8 cellular contexts compared by ENCODE assay signal in the genomic region with DNA sequence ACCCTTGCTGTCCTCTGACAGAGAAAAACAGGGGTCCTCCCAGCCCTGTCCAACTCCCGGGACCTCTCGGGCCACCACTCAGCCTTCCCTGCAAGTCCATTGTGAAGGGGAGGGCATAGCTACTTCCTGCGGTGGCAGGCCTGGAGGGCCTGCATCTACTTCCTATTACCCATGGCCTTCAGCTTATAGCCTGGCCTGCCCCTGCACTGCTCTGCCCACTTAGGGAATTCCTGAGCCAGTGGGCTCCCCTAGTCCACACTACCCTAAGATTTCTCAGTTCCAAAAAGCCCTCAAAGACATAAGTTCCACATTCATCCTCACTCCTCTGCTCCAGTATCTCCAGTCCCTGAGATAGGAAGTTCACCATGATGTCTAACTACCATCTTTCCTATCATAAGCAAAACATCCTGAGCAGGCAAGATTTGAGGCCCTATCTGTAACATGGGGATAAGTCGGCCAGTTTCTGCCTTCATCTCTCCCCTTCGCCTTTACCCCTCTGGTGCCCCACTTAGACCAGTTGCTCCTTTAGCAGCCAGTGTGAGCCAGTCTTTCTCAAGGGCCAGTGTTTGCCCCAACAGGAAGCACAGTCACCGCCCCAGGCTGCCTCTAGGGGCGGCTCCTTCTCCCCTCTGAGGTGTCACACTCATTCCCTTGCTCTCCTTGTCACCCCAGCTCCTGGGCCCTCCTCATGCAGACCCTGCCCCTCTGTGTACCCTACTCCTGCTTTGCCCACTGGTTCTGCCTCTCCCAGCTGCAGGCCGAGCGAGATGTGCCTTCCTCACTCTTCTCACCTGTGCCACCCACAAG. TPM values are rescaled to one million over a fixed set of nuclear protein-coding genes. Genes with fewer than 3 reads are reported as not detected.
DNase-seq lines count a peak whose midpoint lies in the region; ATAC-seq and TF ChIP-seq lines count a peak whose summit lies in the region.

No MANE protein-coding gene starts in this region.

- H3K4me1 ChIP-seq in OCI-LY7 (ENCODE audit: insufficient read depth, low read length, poor library complexity, severe bottlenecking) = peaks cover 91% of the 10 kb centered on the region
- peaks cover 2 to 21% (median 7%) of the 10 kb centered on the region in 4 donors for H3K4me1 ChIP-seq in liver (ENCODE audit: control insufficient read depth in 4 of 4, insufficient read depth in 4 of 4, low read length in 3 of 4)
- H3K4me1 ChIP-seq in upper lobe of left lung = peaks cover 96 to 100% (median 98%) of the 10 kb centered on the region in 4 donors

- peaks cover 71% of the 10 kb centered on the region for H3K79me2 ChIP-seq in OCI-LY7 (ENCODE audit: insufficient read depth, low read depth, low read length)

- DNase-seq in GM12865 (ENCODE audit: low read depth) (peak; percentile 50), OCI-LY7 (ENCODE audit: low spot score) (peak; percentile 70), upper lobe of left lung (peak in 1 of 2 donors; percentile 85), NCI-H2227 (lab: John Stamatoyannopoulos, UW; ENCODE audit: unreplicated experiment) (no peak), Ammon's horn (ENCODE audit: low spot score) (no peak), middle frontal gyrus (ENCODE audit: extremely low spot score, low spot score) (no peak)

- H3K27ac ChIP-seq in OCI-LY7 (ENCODE audit: low read depth, low read length, poor library complexity, severe bottlenecking) = peak overlapping the region; percentile 71
- H3K27ac ChIP-seq in adipose tissue (ENCODE audit: low read depth, low read length) = peak overlapping the region; percentile 79
- peak overlapping the region; percentile 42 to 57 for H3K27ac ChIP-seq in liver (ENCODE audit: low read depth in 1 of 2, low read length in 2 of 2)
- peak overlapping the region; percentile 86 to 99 (median 98) for H3K27ac ChIP-seq in upper lobe of left lung

- TF ChIP-seq EP300 in upper lobe of left lung (IDR thresholded peaks at IDR 0.05) = no peak

- no peak overlapping the region for H3K9ac ChIP-seq in liver (ENCODE audit: low read depth in 1 of 2, low read length in 2 of 2)

- intact Hi-C loops in OCI-LY7 (cut with micrococcal nuclease; ENCODE audit: unreplicated experiment) = loop anchor here (1.0 kb wide), 1 partner anchor 11 kb away; a partner anchor contains a TSS

- H3K4me2 ChIP-seq in OCI-LY7 (ENCODE audit: low read length) = peak overlapping the region; percentile 98

- TF ChIP-seq RAD21 in liver (IDR thresholded peaks at IDR 0.05) = no peak

- no peaks in the 10 kb centered on the region for H3K9me2 ChIP-seq in OCI-LY7 (ENCODE audit: insufficient read depth, low read length)

- H3K36me3 ChIP-seq in OCI-LY7 (ENCODE audit: insufficient read depth, low read length) (peaks cover 31% of the 10 kb centered on the region), liver (ENCODE audit: control insufficient read depth in 4 of 4, insufficient read depth in 3 of 4, low read depth in 1 of 4, low read length in 3 of 4) (no peaks in the 10 kb centered on the region), upper lobe of left lung (peaks cover 0 to 16% (median 0%) of the 10 kb centered on the region in 4 donors)

- no peaks in the 10 kb centered on the region for H3K27me3 ChIP-seq in liver (ENCODE audit: control insufficient read depth in 4 of 4, insufficient read depth in 4 of 4, low read length in 3 of 4)
- H3K27me3 ChIP-seq in upper lobe of left lung = no peaks in the 10 kb centered on the region

- TF ChIP-seq CTCF in GM12865 (IDR thresholded peaks at IDR 0.05; ENCODE audit: insufficient read depth, low read depth, low read length, missing control alignments) (peak; percentile 27), OCI-LY7 (conservative IDR thresholded peaks at IDR 0.05; ENCODE audit: low read length) (peak; percentile 54), liver (IDR thresholded peaks at IDR 0.05; ENCODE audit: low read depth, low read length, missing input control) (no peak), upper lobe of left lung (IDR thresholded peaks at IDR 0.05) (peak in 4 of 6 experiments; percentile 29 to 47 (median 34))

- H2AFZ ChIP-seq in OCI-LY7 (ENCODE audit: low read length) = no peak overlapping the region

- H4K20me1 ChIP-seq in OCI-LY7 (ENCODE audit: insufficient read depth, low read length) = peaks cover 23% of the 10 kb centered on the region

- peak in 1 of 4 donors; percentile 17 for TF ChIP-seq POLR2A in upper lobe of left lung (IDR thresholded peaks at IDR 0.05)

- ATAC-seq in upper lobe of left lung (ENCODE audit: low FRiP score in 2 of 2) = peak in 1 of 2 donors; percentile 3

- WGBS in adipose tissue, 3 donors = 42 to 74% (median 46%) methylated on average over 9 of the region's 9 CpGs
- 70% methylated on average over 9 of the region's 9 CpGs for WGBS in liver
- WGBS in upper lobe of left lung, 2 donors = 27 to 49% methylated on average over 7 to 9 of the region's 9 CpGs

- CTCF ChIA-PET in OCI-LY7 (lab: Charles Lee; ENCODE audit: unreplicated experiment) = interaction anchor here (1.0 to 8.0 kb wide), 6 partner anchors 8 to 66 kb away, joined by 4 to 133 read pairs (median 9); no protein-coding TSS in a partner anchor

- POLR2A ChIA-PET in OCI-LY7 (lab: Charles Lee) = interaction anchor here (0.7 to 10.4 kb wide), 11 partner anchors 9 to 291 kb away, joined by 3 to 342 read pairs (median 4); a partner anchor contains a TSS

- H3K4me3 ChIP-seq in GM12865 (ENCODE audit: low read depth, low read length) = no peak overlapping the region
- peak overlapping the region; percentile 61 for H3K4me3 ChIP-seq in OCI-LY7 (ENCODE audit: low read depth, low read length, poor library complexity, severe bottlenecking)
- H3K4me3 ChIP-seq in liver (ENCODE audit: low read depth in 1 of 3, low read length in 3 of 3) = no peak overlapping the region
- H3K4me3 ChIP-seq in upper lobe of left lung = peak overlapping the region in 1 of 4 donors; percentile 11

- no TSS peak for BruUV-seq in OCI-LY7 (replicated peaks; lab: Mats Ljungman, UMichigan)

- H3K9me3 ChIP-seq in OCI-LY7 (ENCODE audit: low read length) (no peaks in the 10 kb centered on the region), liver (ENCODE audit: control insufficient read depth in 4 of 4, low read length in 3 of 4) (no peaks in the 10 kb centered on the region), upper lobe of left lung (no peaks in the 10 kb centered on the region)

TF ChIP-seq in liver, 16 proteins besides CTCF, POLR2A, EP300 and RAD21 (continues in another document):
- no peak for TF ChIP-seq FOXA2 (IDR thresholded peaks at IDR 0.05)
- no peak for TF ChIP-seq NR2F2 (IDR thresholded peaks at IDR 0.05)
- no peak for TF ChIP-seq EGR1 (IDR thresholded peaks at IDR 0.05; ENCODE audit: low read depth in 2 of 2)
- TF ChIP-seq, protein P1, sequence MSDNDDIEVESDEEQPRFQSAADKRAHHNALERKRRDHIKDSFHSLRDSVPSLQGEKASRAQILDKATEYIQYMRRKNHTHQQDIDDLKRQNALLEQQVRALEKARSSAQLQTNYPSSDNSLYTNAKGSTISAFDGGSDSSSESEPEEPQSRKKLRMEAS (IDR thresholded peaks at IDR 0.05) = no peak
- TF ChIP-seq, protein P2, sequence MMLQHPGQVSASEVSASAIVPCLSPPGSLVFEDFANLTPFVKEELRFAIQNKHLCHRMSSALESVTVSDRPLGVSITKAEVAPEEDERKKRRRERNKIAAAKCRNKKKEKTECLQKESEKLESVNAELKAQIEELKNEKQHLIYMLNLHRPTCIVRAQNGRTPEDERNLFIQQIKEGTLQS (IDR thresholded peaks at IDR 0.05) = no peak
- TF ChIP-seq TAF1 (conservative IDR thresholded peaks at IDR 0.05) = no peak
- TF ChIP-seq JUND (IDR thresholded peaks at IDR 0.05) = no peak
- no peak for TF ChIP-seq FOXA1 (IDR thresholded peaks at IDR 0.05)
- no peak for TF ChIP-seq YY1 (IDR thresholded peaks at IDR 0.05)
- TF ChIP-seq HNF4A (conservative IDR thresholded peaks at IDR 0.05) = no peak
- TF ChIP-seq, protein P3, sequence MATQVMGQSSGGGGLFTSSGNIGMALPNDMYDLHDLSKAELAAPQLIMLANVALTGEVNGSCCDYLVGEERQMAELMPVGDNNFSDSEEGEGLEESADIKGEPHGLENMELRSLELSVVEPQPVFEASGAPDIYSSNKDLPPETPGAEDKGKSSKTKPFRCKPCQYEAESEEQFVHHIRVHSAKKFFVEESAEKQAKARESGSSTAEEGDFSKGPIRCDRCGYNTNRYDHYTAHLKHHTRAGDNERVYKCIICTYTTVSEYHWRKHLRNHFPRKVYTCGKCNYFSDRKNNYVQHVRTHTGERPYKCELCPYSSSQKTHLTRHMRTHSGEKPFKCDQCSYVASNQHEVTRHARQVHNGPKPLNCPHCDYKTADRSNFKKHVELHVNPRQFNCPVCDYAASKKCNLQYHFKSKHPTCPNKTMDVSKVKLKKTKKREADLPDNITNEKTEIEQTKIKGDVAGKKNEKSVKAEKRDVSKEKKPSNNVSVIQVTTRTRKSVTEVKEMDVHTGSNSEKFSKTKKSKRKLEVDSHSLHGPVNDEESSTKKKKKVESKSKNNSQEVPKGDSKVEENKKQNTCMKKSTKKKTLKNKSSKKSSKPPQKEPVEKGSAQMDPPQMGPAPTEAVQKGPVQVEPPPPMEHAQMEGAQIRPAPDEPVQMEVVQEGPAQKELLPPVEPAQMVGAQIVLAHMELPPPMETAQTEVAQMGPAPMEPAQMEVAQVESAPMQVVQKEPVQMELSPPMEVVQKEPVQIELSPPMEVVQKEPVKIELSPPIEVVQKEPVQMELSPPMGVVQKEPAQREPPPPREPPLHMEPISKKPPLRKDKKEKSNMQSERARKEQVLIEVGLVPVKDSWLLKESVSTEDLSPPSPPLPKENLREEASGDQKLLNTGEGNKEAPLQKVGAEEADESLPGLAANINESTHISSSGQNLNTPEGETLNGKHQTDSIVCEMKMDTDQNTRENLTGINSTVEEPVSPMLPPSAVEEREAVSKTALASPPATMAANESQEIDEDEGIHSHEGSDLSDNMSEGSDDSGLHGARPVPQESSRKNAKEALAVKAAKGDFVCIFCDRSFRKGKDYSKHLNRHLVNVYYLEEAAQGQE (IDR thresholded peaks at IDR 0.05) = no peak

RNA-seq across cellular contexts. Expression of a gene that starts 10.9 kb away (rescaled TPM):
- total RNA-seq in OCI-LY7 (2014; rRNA removed; shearing (Covaris generic)) = 38.4 and 45.9 TPM in 2 replicates
- total RNA-seq in OCI-LY7 (2022) (130 and 131 TPM in 2 replicates), liver (10 to 100 TPM in 1 of 2 donors, 1 to 10 TPM in 1; 7.1 to 14.7 TPM), upper lobe of left lung (100 to 1,000 TPM in 4 of 6 donors, 10 to 100 TPM in 2; 66.6 to 164 (median 126) TPM)
- polyA plus RNA-seq in adipose tissue (100 to 1,000 TPM in 1 of 3 donors, 10 to 100 TPM in 2; 18.9 to 107 (median 59.0) TPM), liver (1 to 10 TPM; 3.5 to 7.2 TPM)

RNA-seq across cellular contexts. Expression of a gene that starts 35.7 kb away (rescaled TPM):
- 3.8 and 9.6 TPM in 2 replicates for total RNA-seq in OCI-LY7 (2014; rRNA removed; shearing (Covaris generic))
- total RNA-seq in OCI-LY7 (2022) = 8.6 and 12.0 TPM in 2 replicates
- 10 to 100 TPM in 2 of 3 donors, 1 to 10 TPM in 1; 9.8 to 21.4 (median 17.0) TPM for polyA plus RNA-seq in adipose tissue
- 10 to 100 TPM in 1 of 2 donors, 1 to 10 TPM in 1; 6.1 to 15.4 TPM for total RNA-seq in liver
- 10 to 100 TPM in 1 of 2 donors, 1 to 10 TPM in 1; 8.3 to 10.4 TPM for polyA plus RNA-seq in liver
- total RNA-seq in upper lobe of left lung = 10 to 100 TPM; 26.5 to 36.5 (median 33.9) TPM

RNA-seq across cellular contexts. Expression of a gene that starts 50.1 kb away (rescaled TPM):
- 0.69 and 0.80 TPM in 2 replicates for total RNA-seq in OCI-LY7 (2014; rRNA removed; shearing (Covaris generic))
- total RNA-seq in OCI-LY7 (2022) = 2.9 and 4.7 TPM in 2 replicates
- 100 to 1,000 TPM in 1 of 3 donors, 10 to 100 TPM in 2; 11.6 to 239 (median 57.9) TPM for polyA plus RNA-seq in adipose tissue
- 1 to 10 TPM; 1.3 to 4.3 TPM for total RNA-seq in liver
- 1 to 10 TPM; 1.3 to 1.6 TPM for polyA plus RNA-seq in liver
- total RNA-seq in upper lobe of left lung = 10 to 100 TPM; 19.0 to 94.0 (median 52.1) TPM

Comparison
In these comparisons a context has a peak if more than half of its experiments do, and no peak if none do; other contexts are left out.
1. DNase-seq: peak in GM12865 (single experiment) and OCI-LY7 (single experiment); none in NCI-H2227 (single experiment), Ammon's horn (single experiment) and middle frontal gyrus (single experiment).
2. Peak in every context shown above with its lines, with median percentiles within 50 percentile points of each other: H3K27ac ChIP-seq.